In genomic region chr12:52692253-52692652, GRCh38 we compare ENCODE assay signal across 21 cellular contexts. TPM values are rescaled to one million over a fixed set of nuclear protein-coding genes. Genes with fewer than 3 reads are reported as not detected.
DNase-seq lines count a peak whose midpoint lies in the region; ATAC-seq, FAIRE-seq and TF ChIP-seq lines count a peak whose summit lies in the region.
"Had no signal": no experiment of that assay in that cellular context is flagged by ENCODE, and none has a peak within 500 bp of the region (broad histone marks: within the 10 kb centered on the region; RNA-seq: fewer than 3 reads in every experiment).

No MANE protein-coding gene starts in this region.

- no TSS peak for BruUV-seq in mammary epithelial cell (replicated peaks; lab: Mats Ljungman, UMichigan)

- H3K79me2 ChIP-seq in SK-N-SH (ENCODE audit: insufficient read depth) (no peaks in the 10 kb centered on the region), mammary epithelial cell (ENCODE audit: insufficient read depth, low read length) (no peaks in the 10 kb centered on the region)

- POLR2A ChIA-PET in A549 (lab: Yijun Ruan, JAX) (no interaction called here), SK-N-SH (lab: Yijun Ruan, JAX) (no interaction called here)

- H3K9ac ChIP-seq in SK-N-SH (no peak overlapping the region), mammary epithelial cell (ENCODE audit: insufficient read depth, low read length) (no peak overlapping the region)
- H3K9ac ChIP-seq: BLaER1 had no signal

- H3K27me3 ChIP-seq in SK-N-SH (ENCODE audit: insufficient read depth) (peaks cover 40% of the 10 kb centered on the region; the same call in 1 of the 2 replicates), mammary epithelial cell (ENCODE audit: insufficient read depth, low read length) (peaks cover 11% of the 10 kb centered on the region)

- H2AFZ ChIP-seq in SK-N-SH (ENCODE audit: low read depth) = no peak overlapping the region
- H2AFZ ChIP-seq in mammary epithelial cell (ENCODE audit: low read depth, low read length) = no peak overlapping the region
- H2AFZ ChIP-seq: PC-9 had no signal

- H3F3A ChIP-seq in SK-N-SH (replicated peaks; ENCODE audit: insufficient read depth) = no peaks in the 10 kb centered on the region

- no peak overlapping the region for H3K4me2 ChIP-seq in A549
- no peak overlapping the region for H3K4me2 ChIP-seq in SK-N-SH
- H3K4me2 ChIP-seq in mammary epithelial cell (ENCODE audit: insufficient read depth, low read depth, low read length) = no peak overlapping the region
- H3K4me2 ChIP-seq: PC-9 had no signal

- dilution Hi-C loops in mammary epithelial cell (cut with HindIII; ENCODE audit: low sequenced_read_pairs) = no loop called here

- no peak for FAIRE-seq in A549 (lab: Jason Lieb, UNC)
- FAIRE-seq: endometrium had no signal

- TF ChIP-seq RAD21 in A549 (conservative IDR thresholded peaks at IDR 0.05 in 1 of 2, IDR thresholded peaks at IDR 0.05 in 1 of 2) = peak in 1 of 2 experiments; percentile 51; a peak in 2 of 5 replicates
- TF ChIP-seq RAD21 in SK-N-SH (IDR thresholded peaks at IDR 0.05; ENCODE audit: low read length) = no peak

- intact Hi-C loops in mammary epithelial cell (cut with micrococcal nuclease) = no loop called here

- no peak for TF ChIP-seq POLR2A in A549 (IDR thresholded peaks at IDR 0.05; ENCODE audit: low read length)

- CTCF ChIA-PET in A549 (lab: Yijun Ruan, JAX) (interaction anchor here (0.9 to 2.3 kb wide), 3 partner anchors 173 to 609 kb away, joined by 3 to 9 read pairs (median 3); no protein-coding TSS in a partner anchor), SK-N-SH (lab: Yijun Ruan, JAX) (interaction anchor here (1.4 to 1.5 kb wide), 3 partner anchors 16 to 1707 kb away, joined by 3 to 8 read pairs (median 4); no protein-coding TSS in a partner anchor), mammary epithelial cell (lab: Charles Lee; ENCODE audit: low non-redundant PET) (no interaction called here)

- WGBS in A549 (ENCODE audit: missing lambda C conversion rate) = 64% methylated on average over 8 of the region's 8 CpGs
- WGBS in SK-N-SH (ENCODE audit: low lambda C conversion rate) = 57% methylated on average over 3 of the region's 8 CpGs
- 93% methylated on average over 7 of the region's 8 CpGs for WGBS in mammary epithelial cell (ENCODE audit: low coverage, missing lambda C conversion rate)

- TF ChIP-seq CTCF in A549 (IDR thresholded peaks at IDR 0.05) (peak; percentile 18; the same call in 2 of the 3 replicates), SK-N-SH (IDR thresholded peaks at IDR 0.05) (peak; percentile 22; the same call in 1 of the 2 replicates), fibroblast of pulmonary artery (IDR thresholded peaks at IDR 0.05; ENCODE audit: low read length, missing control alignments) (peak; percentile 27), mammary epithelial cell (conservative IDR thresholded peaks at IDR 0.05 in 1 of 2, IDR thresholded peaks at IDR 0.05 in 1 of 2; ENCODE audit: extremely low read depth in 1 of 2, insufficient read depth in 1 of 2, low read depth in 1 of 2, low read length in 2 of 2) (no peak)

- H3K27ac ChIP-seq in A549 = no peak overlapping the region
- H3K27ac ChIP-seq in SK-N-SH (ENCODE audit: low read depth in 2 of 2, low read length in 1 of 2) = no peak overlapping the region
- no peak overlapping the region for H3K27ac ChIP-seq in mammary epithelial cell (ENCODE audit: insufficient read depth, low read depth, low read length)
- H3K27ac ChIP-seq: BLaER1, PC-9 had no signal

- ATAC-seq in A549 (peak; percentile 30 to 81; a peak in 4 of 6 replicates), HG03159 (IDR thresholded peaks at IDR 0.05; ENCODE audit: unreplicated experiment) (no peak), HG02623 (IDR thresholded peaks at IDR 0.05; ENCODE audit: unreplicated experiment) (no peak)
- ATAC-seq: activated CD8-positive, alpha-beta T cell treated with anti-CD3 and anti-CD28 coated beads for 36 hours; right cardiac atrium had no signal

- DNase-seq in A549 (ENCODE audit: low read depth in 1 of 2, low spot score in 1 of 2) = peak in 1 of 2 experiments; percentile 36
- peak; percentile 48 for DNase-seq in ELR (ENCODE audit: low read depth)
- peak; percentile 34 for DNase-seq in SK-N-SH
- no peak for DNase-seq in fibroblast of pulmonary artery (ENCODE audit: low read depth)
- DNase-seq in mammary epithelial cell = no peak
- DNase-seq in activated T-cell treated with anti-CD3 and anti-CD28 coated beads, Interleukin-2, amount 50 U/mL, for 1 hour = no peak
- DNase-seq: activated CD8-positive, alpha-beta T cell treated with anti-CD3 and anti-CD28 coated beads for 36 hours; activated naive CD4-positive, alpha-beta T cell; kidney glomerular epithelial cell; NCI-H2107; PC-9; right cardiac atrium; stimulated activated CD4-positive, alpha-beta T cell treated with anti-CD3 and anti-CD28 coated beads, Interleukin-4, amount 100 ng/mL, for 1 hour; T-helper 9 cell had no signal

- H3K9me3 ChIP-seq in A549 (no peaks in the 10 kb centered on the region), SK-N-SH (no peaks in the 10 kb centered on the region), mammary epithelial cell (replicated peaks; ENCODE audit: insufficient read depth, low read length) (no peaks in the 10 kb centered on the region)
- H3K9me3 ChIP-seq: BLaER1 had no signal

- H3K4me1 ChIP-seq in A549 (no peaks in the 10 kb centered on the region), SK-N-SH (ENCODE audit: control insufficient read depth in 1 of 2, insufficient read depth in 2 of 2, low read depth in 1 of 2, low read length in 1 of 2) (peaks cover 0 to 13% of the 10 kb centered on the region in 2 experiments; a peak in 1 of 4 replicates), mammary epithelial cell (ENCODE audit: insufficient read depth, low read length) (peaks cover 15% of the 10 kb centered on the region)

- TF ChIP-seq EP300 in A549 (IDR thresholded peaks at IDR 0.05) = no peak
- no peak for TF ChIP-seq EP300 in SK-N-SH (IDR thresholded peaks at IDR 0.05; ENCODE audit: borderline replicate concordance in 1 of 2, low read depth in 1 of 2, low read length in 1 of 2)

- no peaks in the 10 kb centered on the region for H3K9me2 ChIP-seq in SK-N-SH

- H3K36me3 ChIP-seq in SK-N-SH (replicated peaks in 1 of 2; ENCODE audit: control insufficient read depth in 1 of 2, insufficient read depth in 2 of 2, low read length in 1 of 2) (no peaks in the 10 kb centered on the region), mammary epithelial cell (ENCODE audit: insufficient read depth, low read length) (no peaks in the 10 kb centered on the region)
- H3K36me3 ChIP-seq: BLaER1 had no signal

- H4K20me1 ChIP-seq in SK-N-SH (ENCODE audit: insufficient read depth) (no peaks in the 10 kb centered on the region), mammary epithelial cell (ENCODE audit: insufficient read depth, low read length) (no peaks in the 10 kb centered on the region)
- H4K20me1 ChIP-seq: BLaER1 had no signal

- in situ Hi-C loops in mammary epithelial cell (cut with MboI; ENCODE audit: low sequenced_read_pairs in 2 of 2) = no loop called here

- H3K4me3 ChIP-seq in A549 (no peak overlapping the region), SK-N-SH (ENCODE audit: low read depth in 2 of 2, low read length in 1 of 2) (no peak overlapping the region), fibroblast of pulmonary artery (replicated peaks; ENCODE audit: low read depth, low read length) (no peak overlapping the region), mammary epithelial cell (replicated peaks in 1 of 3; ENCODE audit: insufficient read depth in 1 of 3, low read depth in 2 of 3, low read length in 3 of 3) (no peak overlapping the region)
- H3K4me3 ChIP-seq: PC-9 had no signal

TF ChIP-seq in A549, 52 proteins besides CTCF, POLR2A, EP300 and RAD21:
- TF ChIP-seq SMC3 (IDR thresholded peaks at IDR 0.05) = peak; percentile 31; the same call in 1 of the 3 replicates
- TF ChIP-seq JUN (IDR thresholded peaks at IDR 0.05) = no peak

RNA-seq across cellular contexts. Expression of gene KRT77, which starts 11.1 kb away (rescaled TPM):
- polyA plus RNA-seq in A549 (2011; rRNA removed) = 0.03 TPM in 2 replicates
- 0.03 TPM in 1 of 2 replicates, not detected in the other for polyA plus RNA-seq in A549 (2012; cell fraction: cytosol; rRNA removed)
- polyA plus RNA-seq in A549 (2012; cell fraction: nucleus; rRNA removed) = 0.02 TPM in 1 of 2 replicates, not detected in the other
- not detected in 3 replicates for polyA plus RNA-seq in A549 (2017; fragmentation: RNase III; extraction: RNeasy Plus Mini Kit Qiagen cat#74134 plus additional on column Dnase treatment)
- polyA minus RNA-seq in A549 (2011; rRNA and poly(A)+ RNA removed) = not detected in 2 replicates
- not detected in 2 replicates for polyA plus RNA-seq in SK-N-SH (2012; rRNA removed)
- not detected in 2 replicates for polyA plus RNA-seq in SK-N-SH (2012; cell fraction: cytosol; rRNA removed)
- not detected in 2 replicates for polyA plus RNA-seq in SK-N-SH (2012; cell fraction: nucleus; rRNA removed)
- total RNA-seq in mammary epithelial cell = under 1 TPM in 1 of 2 donors, not detected in 1; under 0.01 TPM
- polyA plus RNA-seq in mammary epithelial cell = not detected
- polyA minus RNA-seq in mammary epithelial cell = not detected
- total RNA-seq: activated CD8-positive, alpha-beta T cell treated with anti-CD3 and anti-CD28 coated beads for 36 hours; glomerular endothelial cell; myocyte; PC-9; right cardiac atrium; urinary bladder had no signal
- polyA plus RNA-seq: right cardiac atrium, urinary bladder had no signal

RNA-seq across cellular contexts. Expression of gene KRT1, which starts 12.0 kb away (rescaled TPM):
- not detected in 2 replicates for polyA plus RNA-seq in A549 (2011; rRNA removed)
- not detected in 2 replicates for polyA plus RNA-seq in A549 (2012; cell fraction: cytosol; rRNA removed)
- not detected in 2 replicates for polyA plus RNA-seq in A549 (2012; cell fraction: nucleus; rRNA removed)
- not detected in 3 replicates for polyA plus RNA-seq in A549 (2017; fragmentation: RNase III; extraction: RNeasy Plus Mini Kit Qiagen cat#74134 plus additional on column Dnase treatment)
- polyA minus RNA-seq in A549 (2011; rRNA and poly(A)+ RNA removed) = not detected in 2 replicates
- polyA plus RNA-seq in SK-N-SH (2012; rRNA removed) = not detected in 2 replicates
- not detected in 2 replicates for polyA plus RNA-seq in SK-N-SH (2012; cell fraction: cytosol; rRNA removed)
- not detected in 2 replicates for polyA plus RNA-seq in SK-N-SH (2012; cell fraction: nucleus; rRNA removed)
- not detected for total RNA-seq in mammary epithelial cell
- polyA plus RNA-seq in mammary epithelial cell = not detected
- polyA minus RNA-seq in mammary epithelial cell = not detected
- total RNA-seq: activated CD8-positive, alpha-beta T cell treated with anti-CD3 and anti-CD28 coated beads for 36 hours; glomerular endothelial cell; myocyte; PC-9; right cardiac atrium had no signal
- polyA plus RNA-seq: right cardiac atrium, urinary bladder had no signal

RNA-seq across cellular contexts. Expression of gene KRT2, which starts 40.2 kb away (rescaled TPM):
- polyA plus RNA-seq in A549 (2011; rRNA removed) (0.09 TPM in 1 of 2 replicates, not detected in the other), A549 (2017; fragmentation: RNase III; extraction: RNeasy Plus Mini Kit Qiagen cat#74134 plus additional on column Dnase treatment) (0.08 TPM in 1 of 3 replicates, not detected in the others), SK-N-SH (2012; rRNA removed) (not detected in 2 replicates), mammary epithelial cell (not detected)
- polyA plus RNA-seq in A549 (2012; cell fraction: cytosol; rRNA removed) = 0.05 and 0.09 TPM in 2 replicates
- polyA plus RNA-seq in A549 (2012; cell fraction: nucleus; rRNA removed) = 0.05 and 0.21 TPM in 2 replicates
- not detected in 2 replicates for polyA minus RNA-seq in A549 (2011; rRNA and poly(A)+ RNA removed)
- not detected in 2 replicates for polyA plus RNA-seq in SK-N-SH (2012; cell fraction: cytosol; rRNA removed)
- not detected in 2 replicates for polyA plus RNA-seq in SK-N-SH (2012; cell fraction: nucleus; rRNA removed)
- total RNA-seq in mammary epithelial cell = not detected
- not detected for polyA minus RNA-seq in mammary epithelial cell
- total RNA-seq: activated CD8-positive, alpha-beta T cell treated with anti-CD3 and anti-CD28 coated beads for 36 hours; glomerular endothelial cell; myocyte; PC-9; right cardiac atrium; urinary bladder had no signal
- polyA plus RNA-seq: right cardiac atrium, urinary bladder had no signal

Comparison
In these comparisons a context has a peak if more than half of its experiments do, and no peak if none do; other contexts are left out.
1. ATAC-seq: peak in A549 (2 of 2); none in HG03159 (single experiment) and HG02623 (single experiment).
2. DNase-seq: peak in ELR (single experiment) and SK-N-SH (single experiment); none in fibroblast of pulmonary artery (single experiment), mammary epithelial cell (single experiment) and activated T-cell treated with anti-CD3 and anti-CD28 coated beads, Interleukin-2, amount 50 U/mL, for 1 hour (single experiment).
3. CTCF ChIP-seq: peak in A549 (single experiment), SK-N-SH (single experiment) and fibroblast of pulmonary artery (single experiment); none in mammary epithelial cell (0 of 2).
4. Of the 12 proteins assayed by ChIP-seq in both A549 and SK-N-SH: peak only in A549: SMC3; only in SK-N-SH: none; in both: CTCF; in neither: 9; mixed calls (peak in some experiments, not most) for 1.